ENCODE assay signal across 1 cellular context in genomic region chr19:1470864-1471513, GRCh38.
TF ChIP-seq lines count a peak whose summit lies in the region.

No MANE protein-coding gene starts in this region.

TF ChIP-seq in HEK293, 187 proteins besides CTCF, POLR2A, EP300 and RAD21 (continued from another document):
- TF ChIP-seq INSM2 (tag by site-specific recombination; IDR thresholded peaks at IDR 0.05) (0 out of 2 replicates have a peak, but pooled peaks have one; percentile 11), ZNF155 (tag by site-specific recombination; IDR thresholded peaks at IDR 0.05) (no peak), ZBTB20 (tag by site-specific recombination; IDR thresholded peaks at IDR 0.05) (peak; percentile 94), ZNF184 (tag by site-specific recombination; IDR thresholded peaks at IDR 0.05) (no peak), ZNF223 (tag by site-specific recombination; IDR thresholded peaks at IDR 0.05) (no peak), ZNF146 (tag by site-specific recombination; IDR thresholded peaks at IDR 0.05) (no peak), ZBTB17 (tag by site-specific recombination; IDR thresholded peaks at IDR 0.05) (peak; percentile 46), ZNF248 (tag by site-specific recombination; IDR thresholded peaks at IDR 0.05) (no peak), ZNF302 (tag by site-specific recombination; IDR thresholded peaks at IDR 0.05; ENCODE audit: low read depth) (no peak), ZBTB10 (tag by site-specific recombination; IDR thresholded peaks at IDR 0.05) (0 out of 2 replicates have a peak, but pooled peaks have one; percentile 53), KLF7 (tag by site-specific recombination; IDR thresholded peaks at IDR 0.05; ENCODE audit: borderline replicate concordance) (peak; percentile 7; the same call in 1 of the 2 replicates), ZNF560 (tag by site-specific recombination; IDR thresholded peaks at IDR 0.05; ENCODE audit: borderline replicate concordance) (peak; percentile 54; the same call in 1 of the 2 replicates), ZNF2 (tag by site-specific recombination; IDR thresholded peaks at IDR 0.05) (no peak), ZNF202 (tag by site-specific recombination; IDR thresholded peaks at IDR 0.05; ENCODE audit: borderline replicate concordance) (no peak), REST (tag by site-specific recombination; IDR thresholded peaks at IDR 0.05) (no peak), SP2 (tag by site-specific recombination; IDR thresholded peaks at IDR 0.05) (peak; percentile 1; the same call in 1 of the 2 replicates), ZFP37 (tag by site-specific recombination; IDR thresholded peaks at IDR 0.05) (0 out of 2 replicates have a peak, but pooled peaks have one; percentile 16), ZBTB48 (tag by site-specific recombination; IDR thresholded peaks at IDR 0.05) (peak; percentile 49; the same call in 1 of the 2 replicates), ZNF488 (tag by site-specific recombination; IDR thresholded peaks at IDR 0.05) (no peak), KLF8 (tag by site-specific recombination; IDR thresholded peaks at IDR 0.05) (peak; percentile 44; the same call in 1 of the 2 replicates), ZNF639 (tag by site-specific recombination; IDR thresholded peaks at IDR 0.05) (0 out of 2 replicates have a peak, but pooled peaks have one; percentile 45), ZBTB8A (tag by site-specific recombination; IDR thresholded peaks at IDR 0.05) (0 out of 2 replicates have a peak, but pooled peaks have one; percentile 36), GLIS2 (tag by site-specific recombination; IDR thresholded peaks at IDR 0.05) (peak; percentile 41), ZNF449 (tag by site-specific recombination; IDR thresholded peaks at IDR 0.05) (peak; percentile 74; the same call in 1 of the 2 replicates), PATZ1 (tag by site-specific recombination; IDR thresholded peaks at IDR 0.05) (peak; percentile 84), ZIC2 (tag by site-specific recombination; IDR thresholded peaks at IDR 0.05) (no peak), ZNF792 (tag by site-specific recombination; IDR thresholded peaks at IDR 0.05) (no peak), ZNF629 (tag by site-specific recombination; IDR thresholded peaks at IDR 0.05) (peak; percentile 50; the same call in 1 of the 2 replicates), ZNF645 (tag by site-specific recombination; IDR thresholded peaks at IDR 0.05) (no peak), GLI4 (tag by site-specific recombination; IDR thresholded peaks at IDR 0.05) (no peak), KLF9 (tag by site-specific recombination; IDR thresholded peaks at IDR 0.05; ENCODE audit: low read depth) (peak; percentile 89), ZBTB26 (tag by site-specific recombination; optimal IDR thresholded peaks at IDR 0.05) (peak; percentile 31), ZNF280C (tag by site-specific recombination; IDR thresholded peaks at IDR 0.05) (no peak), ZNF791 (tag by site-specific recombination; IDR thresholded peaks at IDR 0.05) (no peak), ZNF266 (tag by site-specific recombination; IDR thresholded peaks at IDR 0.05; ENCODE audit: low read depth) (no peak), ZBTB6 (tag by site-specific recombination; IDR thresholded peaks at IDR 0.05) (peak; percentile 92)
